2 cellular contexts compared by ENCODE assay signal in genomic region chr1:198612471-198613265, GRCh38.
TF ChIP-seq lines count a peak whose summit lies in the region.

No MANE protein-coding gene starts in this region.

TF ChIP-seq in K562, 482 proteins besides CTCF, POLR2A, EP300 and RAD21 (continues in another document):
- TF ChIP-seq CHD7 (IDR thresholded peaks at IDR 0.05; ENCODE audit: low read depth, low read length) (no peak), MLLT1 (IDR thresholded peaks at IDR 0.05) (no peak), ZBTB33 (CRISPR knock-in tag; IDR thresholded peaks at IDR 0.05) (no peak), E2F6 (IDR thresholded peaks at IDR 0.05; ENCODE audit: borderline replicate concordance in 1 of 2, extremely low read depth in 1 of 2, insufficient read depth in 1 of 2, insufficient read length in 1 of 2, low read depth in 1 of 2, low read length in 1 of 2, poor library complexity in 1 of 2, severe bottlenecking in 1 of 2) (no peak), ZNF583 (CRISPR knock-in tag; IDR thresholded peaks at IDR 0.05) (no peak)

TF ChIP-seq in WTC11, 78 proteins besides CTCF, POLR2A, EP300 and RAD21 (continued from another document):
- TF ChIP-seq ZSCAN18 (CRISPR knock-in tag; IDR thresholded peaks at IDR 0.05), result no peak
- no peak for TF ChIP-seq ZNF317 (CRISPR knock-in tag; IDR thresholded peaks at IDR 0.05; ENCODE audit: borderline replicate concordance, low read depth)
- TF ChIP-seq OVOL2 (CRISPR knock-in tag; IDR thresholded peaks at IDR 0.05; ENCODE audit: borderline replicate concordance), result no peak
- TF ChIP-seq ZNF532 (CRISPR knock-in tag; IDR thresholded peaks at IDR 0.05; ENCODE audit: borderline replicate concordance), result no peak
